ENCODE assay signal across 13 cellular contexts in genomic region chr4:51855270-51855669, GRCh38. TPM values are rescaled to one million over a fixed set of nuclear protein-coding genes. Genes with fewer than 3 reads are reported as not detected.
DNase-seq lines count a peak whose midpoint lies in the region; ATAC-seq and TF ChIP-seq lines count a peak whose summit lies in the region.
"Had no signal": no experiment of that assay in that cellular context is flagged by ENCODE, and none has a peak within 500 bp of the region (broad histone marks: within the 10 kb centered on the region; RNA-seq: fewer than 3 reads in every experiment).

No MANE protein-coding gene starts in this region.

- no peak for DNase-seq in activated B cell treated with CpG ODN at 0.5 μM for 24 hours
- no peak for DNase-seq in SIG-M5 (lab: John Stamatoyannopoulos, UW)
- DNase-seq in testis, result no peak
- no peak for DNase-seq in heart left ventricle
- DNase-seq: CD4-positive, CD25-positive, alpha-beta regulatory T cell; DMS79 treated with DMSO at 0.1 percent for 48 hours; GDM1 had no signal

- H3K27me3 Mint-ChIP-seq in activated B cell treated with CpG ODN at 0.5 μM for 24 hours, result no peaks in the 10 kb centered on the region
- H3K27me3 Mint-ChIP-seq: CD4-positive, CD25-positive, alpha-beta regulatory T cell; IgD-negative memory B cell had no signal

- H3K79me2 ChIP-seq in DOHH2 (ENCODE audit: control insufficient read depth, low read length), result peaks cover 96% of the 10 kb centered on the region
- peaks cover 7% of the 10 kb centered on the region for H3K79me2 ChIP-seq in parathyroid adenoma

- no peak overlapping the region for H2AFZ ChIP-seq in parathyroid adenoma

- H3F3A ChIP-seq in DOHH2 (ENCODE audit: control insufficient read depth, insufficient read depth), result no peaks in the 10 kb centered on the region

- TF ChIP-seq CTCF in DOHH2 (IDR thresholded peaks at IDR 0.05; ENCODE audit: low read depth, low read length, poor library complexity, severe bottlenecking) (no peak), activated B cell treated with CpG ODN at 0.5 μM for 24 hours (IDR thresholded peaks at IDR 0.05) (no peak), parathyroid adenoma (IDR thresholded peaks at IDR 0.05) (no peak), testis (IDR thresholded peaks at IDR 0.05) (no peak), heart left ventricle (IDR thresholded peaks at IDR 0.05) (no peak)

- POLR2A ChIA-PET in activated B cell treated with CpG ODN at 0.5 μM for 24 hours (lab: Charles Lee), result no interaction called here

- no peaks in the 10 kb centered on the region for H3K9me2 ChIP-seq in DOHH2 (replicated peaks; ENCODE audit: control insufficient read depth, low read length)

- H3K36me3 Mint-ChIP-seq in activated B cell treated with CpG ODN at 0.5 μM for 24 hours (ENCODE audit: low read depth), result peaks cover 3% of the 10 kb centered on the region

- CTCF ChIA-PET in activated B cell treated with CpG ODN at 0.5 μM for 24 hours (lab: Charles Lee), result no interaction called here

- peak; percentile 42 for ATAC-seq in activated B cell treated with CpG ODN at 0.5 μM for 24 hours (ENCODE audit: low read depth)
- ATAC-seq in heart left ventricle, result no peak
- ATAC-seq: A549 had no signal

- TF ChIP-seq POLR2A in testis (IDR thresholded peaks at IDR 0.05) (no peak), heart left ventricle (IDR thresholded peaks at IDR 0.05) (no peak)

- H4K20me1 ChIP-seq in BLaER1 treated with 17β-estradiol and CSF1 and Interleukin-3, amounts not matched to agents 10 nM and 100 nM, result peaks cover 34 to 99% (median 74%) of the 10 kb centered on the region in 11 experiments; a peak in 20 of 22 replicates
- H4K20me1 ChIP-seq in DOHH2 (ENCODE audit: control insufficient read depth, insufficient read depth, low read depth, low read length), result no peaks in the 10 kb centered on the region; the same call in 1 of the 2 replicates

- no peak overlapping the region for H3K27ac Mint-ChIP-seq in activated B cell treated with CpG ODN at 0.5 μM for 24 hours
- H3K27ac Mint-ChIP-seq: CD4-positive, CD25-positive, alpha-beta regulatory T cell had no signal

- peaks cover 0 to 33% (median 18%) of the 10 kb centered on the region in 11 experiments; a peak in 16 of 22 replicates for H3K36me3 ChIP-seq in BLaER1 treated with 17β-estradiol and CSF1 and Interleukin-3, amounts not matched to agents 10 nM and 100 nM
- H3K36me3 ChIP-seq in DOHH2 (ENCODE audit: control insufficient read depth, low read length) (peaks cover 14% of the 10 kb centered on the region), parathyroid adenoma (ENCODE audit: control insufficient read depth, insufficient read depth, low read length) (no peaks in the 10 kb centered on the region), testis (ENCODE audit: low read depth, missing control alignments) (no peaks in the 10 kb centered on the region), heart left ventricle (no peaks in the 10 kb centered on the region)
- H3K36me3 ChIP-seq: HAP-1 had no signal

- H3K4me3 ChIP-seq in BLaER1 treated with 17β-estradiol and CSF1 and Interleukin-3, amounts not matched to agents 10 nM and 100 nM, result no peak overlapping the region
- H3K4me3 ChIP-seq in DOHH2 (ENCODE audit: low read length) (peak overlapping the region; percentile 39), parathyroid adenoma (ENCODE audit: low read depth, low read length) (no peak overlapping the region), testis (no peak overlapping the region), heart left ventricle (no peak overlapping the region)
- H3K4me3 ChIP-seq: A549, HAP-1 had no signal

- H3K4me3 Mint-ChIP-seq in activated B cell treated with CpG ODN at 0.5 μM for 24 hours, result no peak overlapping the region
- H3K4me3 Mint-ChIP-seq: CD4-positive, CD25-positive, alpha-beta regulatory T cell; IgD-negative memory B cell had no signal

- peaks cover 33% of the 10 kb centered on the region for H3K4me1 Mint-ChIP-seq in activated B cell treated with CpG ODN at 0.5 μM for 24 hours

- peaks cover 0 to 5% (median 0%) of the 10 kb centered on the region in 11 experiments; a peak in 3 of 22 replicates for H3K9me3 ChIP-seq in BLaER1 treated with 17β-estradiol and CSF1 and Interleukin-3, amounts not matched to agents 10 nM and 100 nM (replicated peaks in 1 of 11)
- H3K9me3 ChIP-seq in DOHH2 (ENCODE audit: control insufficient read depth, insufficient read depth, low read length), result no peaks in the 10 kb centered on the region
- H3K9me3 ChIP-seq in parathyroid adenoma (ENCODE audit: control insufficient read depth, low read length), result no peaks in the 10 kb centered on the region
- no peaks in the 10 kb centered on the region for H3K9me3 ChIP-seq in testis
- H3K9me3 ChIP-seq in heart left ventricle, result no peaks in the 10 kb centered on the region
- H3K9me3 ChIP-seq: A549, HAP-1 had no signal

- no peaks in the 10 kb centered on the region for H3K9me3 Mint-ChIP-seq in activated B cell treated with CpG ODN at 0.5 μM for 24 hours
- H3K9me3 Mint-ChIP-seq: CD4-positive, CD25-positive, alpha-beta regulatory T cell; IgD-negative memory B cell had no signal

- intact Hi-C loops in activated B cell treated with CpG ODN at 0.5 μM for 24 hours (cut with micrococcal nuclease), result no loop called here
- intact Hi-C loops in testis (cut with DNase I; ENCODE audit: low total_unique reads), result no loop called here
- intact Hi-C loops in heart left ventricle (cut with DNase I), result no loop called here

- H3K27me3 ChIP-seq in BLaER1 treated with 17β-estradiol and CSF1 and Interleukin-3, amounts not matched to agents 10 nM and 100 nM, result no peaks in the 10 kb centered on the region
- no peaks in the 10 kb centered on the region for H3K27me3 ChIP-seq in DOHH2 (ENCODE audit: control insufficient read depth, low read length)
- H3K27me3 ChIP-seq in parathyroid adenoma (ENCODE audit: control insufficient read depth, insufficient read depth, low read length), result no peaks in the 10 kb centered on the region
- H3K27me3 ChIP-seq in testis, result no peaks in the 10 kb centered on the region
- no peaks in the 10 kb centered on the region for H3K27me3 ChIP-seq in heart left ventricle

- 85 to 93% methylated on average over 2 of the region's 2 CpGs for WGBS in testis, 2 donors
- WGBS in heart left ventricle, 4 donors, result 88 to 96% (median 90%) methylated on average over 2 of the region's 2 CpGs

- H3K4me2 ChIP-seq in BLaER1 treated with 17β-estradiol and CSF1 and Interleukin-3, amounts not matched to agents 10 nM and 100 nM, result peak overlapping the region in 10 of 11 experiments; percentile 10 to 62 (median 48); a peak in 16 of 22 replicates
- peak overlapping the region; percentile 41 for H3K4me2 ChIP-seq in DOHH2 (ENCODE audit: low read length)
- peak overlapping the region; percentile 19 for H3K4me2 ChIP-seq in parathyroid adenoma (ENCODE audit: low read length)
- H3K4me2 ChIP-seq: A549 had no signal

- peaks cover 50 to 76% (median 55%) of the 10 kb centered on the region in 10 experiments for H3K4me1 ChIP-seq in BLaER1 treated with 17β-estradiol and CSF1 and Interleukin-3, amounts not matched to agents 10 nM and 100 nM
- H3K4me1 ChIP-seq in DOHH2 (ENCODE audit: control insufficient read depth, low read length) (peaks cover 24% of the 10 kb centered on the region), parathyroid adenoma (peaks cover 46% of the 10 kb centered on the region), testis (peaks cover 18% of the 10 kb centered on the region), heart left ventricle (peaks cover 0 to 76% (median 47%) of the 10 kb centered on the region in 12 donors)

- H3K9ac ChIP-seq in BLaER1 treated with 17β-estradiol and CSF1 and Interleukin-3, amounts not matched to agents 10 nM and 100 nM, result no peak overlapping the region
- no peak overlapping the region for H3K9ac ChIP-seq in parathyroid adenoma

- peak overlapping the region in 1 of 11 experiments; percentile 1; a peak in 1 of 22 replicates for H3K27ac ChIP-seq in BLaER1 treated with 17β-estradiol and CSF1 and Interleukin-3, amounts not matched to agents 10 nM and 100 nM
- H3K27ac ChIP-seq in DOHH2 (ENCODE audit: low read depth, low read length), result no peak overlapping the region
- H3K27ac ChIP-seq in parathyroid adenoma, result peak overlapping the region; percentile 37
- no peak overlapping the region for H3K27ac ChIP-seq in testis
- H3K27ac ChIP-seq in heart left ventricle, result no peak overlapping the region
- H3K27ac ChIP-seq: A549 had no signal

RNA-seq across cellular contexts. Expression of gene DCUN1D4, which starts 12.3 kb away (rescaled TPM):
- total RNA-seq in activated B cell treated with CpG ODN at 0.5 μM for 24 hours, result 23.0 and 23.9 TPM in 2 replicates
- total RNA-seq in testis, result 10 to 100 TPM; 74.1 to 81.9 TPM
- polyA plus RNA-seq in testis (ENCODE audit: insufficient read depth, low read depth, low replicate concordance), result 57.7 TPM
- 10 to 100 TPM; 16.6 to 54.0 (median 38.1) TPM for total RNA-seq in heart left ventricle
- 10 to 100 TPM; 10.4 to 19.1 TPM for polyA plus RNA-seq in heart left ventricle
